8 cellular contexts compared by ENCODE assay signal in genomic region chr15:22978691-22979068, GRCh38. TPM values are rescaled to one million over a fixed set of nuclear protein-coding genes. Genes with fewer than 3 reads are reported as not detected.
DNase-seq lines count a peak whose midpoint lies in the region; ATAC-seq and TF ChIP-seq lines count a peak whose summit lies in the region.

No MANE protein-coding gene starts in this region.

- H3K4me3 ChIP-seq in CD4-positive, CD25-positive, alpha-beta regulatory T cell (ENCODE audit: low read depth, low read length): no peak overlapping the region
- H3K4me3 ChIP-seq in KMS-11 (IDR thresholded peaks at IDR 0.05; ENCODE audit: insufficient read depth, low read depth, low read length) (no peak overlapping the region), colonic mucosa (peak overlapping the region; percentile 85)

- H3K4me2 ChIP-seq in KMS-11: peak overlapping the region; percentile 64

- H3K27me3 Mint-ChIP-seq in CD4-positive, CD25-positive, alpha-beta regulatory T cell: peaks cover 31% of the 10 kb centered on the region
- H3K27me3 Mint-ChIP-seq in natural killer cell treated with Interleukin-12 subunit alpha and Interleukin-12 subunit beta and Interleukin-15 and Interleukin-18, amount 100 ng/mL, for 72 hours: peaks cover 10 to 17% of the 10 kb centered on the region in 2 donors

- peak overlapping the region; percentile 91 to 98 (median 94) for H3K4me3 Mint-ChIP-seq in CD4-positive, CD25-positive, alpha-beta regulatory T cell
- H3K4me3 Mint-ChIP-seq in natural killer cell treated with Interleukin-12 subunit alpha and Interleukin-12 subunit beta and Interleukin-15 and Interleukin-18, amount 100 ng/mL, for 72 hours: peak overlapping the region; percentile 87

- H3K9me3 ChIP-seq in CD4-positive, CD25-positive, alpha-beta regulatory T cell (ENCODE audit: control insufficient read depth in 2 of 2, low read length in 2 of 2): no peaks in the 10 kb centered on the region
- H3K9me3 ChIP-seq in colonic mucosa: no peaks in the 10 kb centered on the region

- H3K4me1 ChIP-seq in CD4-positive, CD25-positive, alpha-beta regulatory T cell (ENCODE audit: control insufficient read depth, insufficient read depth, low read length, poor library complexity, severe bottlenecking): peaks cover 18% of the 10 kb centered on the region
- peaks cover 22% of the 10 kb centered on the region for H3K4me1 ChIP-seq in KMS-11 (ENCODE audit: low read depth, poor library complexity, severe bottlenecking)
- peaks cover 5% of the 10 kb centered on the region for H3K4me1 ChIP-seq in colonic mucosa

- H3K9ac ChIP-seq in KMS-11 (no peak overlapping the region), colonic mucosa (ENCODE audit: low read depth in 2 of 2, low read length in 2 of 2) (peak overlapping the region in 1 of 2 donors; percentile 89)

- H4K20me1 ChIP-seq in KMS-11 (ENCODE audit: insufficient read depth): no peaks in the 10 kb centered on the region

- TF ChIP-seq CTCF in KMS-11 (conservative IDR thresholded peaks at IDR 0.05; ENCODE audit: low read depth, low read length) (no peak), colonic mucosa (IDR thresholded peaks at IDR 0.05) (no peak)

- peaks cover 50% of the 10 kb centered on the region; the same call in 1 of the 2 replicates for H3K79me2 ChIP-seq in KMS-11 (ENCODE audit: insufficient read depth, low read depth)

- H3K36me3 ChIP-seq in CD4-positive, CD25-positive, alpha-beta regulatory T cell (ENCODE audit: control insufficient read depth, insufficient read depth, low read length): no peaks in the 10 kb centered on the region
- H3K36me3 ChIP-seq in KMS-11 (ENCODE audit: insufficient read depth) (no peaks in the 10 kb centered on the region), colonic mucosa (no peaks in the 10 kb centered on the region)

- H3K27ac ChIP-seq in CD4-positive, CD25-positive, alpha-beta regulatory T cell (ENCODE audit: insufficient read depth, low read length, poor library complexity, severe bottlenecking): no peak overlapping the region
- H3K27ac ChIP-seq in KMS-11 (no peak overlapping the region), colonic mucosa (no peak overlapping the region)

- peaks cover 0 to 2% (median 0%) of the 10 kb centered on the region in 7 donors for H3K9me3 Mint-ChIP-seq in CD4-positive, CD25-positive, alpha-beta regulatory T cell
- H3K9me3 Mint-ChIP-seq in natural killer cell treated with Interleukin-12 subunit alpha and Interleukin-12 subunit beta and Interleukin-15 and Interleukin-18, amount 100 ng/mL, for 72 hours: no peaks in the 10 kb centered on the region

- H2AFZ ChIP-seq in KMS-11 (ENCODE audit: low read depth): no peak overlapping the region

- peaks cover 3% of the 10 kb centered on the region for H3K36me3 Mint-ChIP-seq in CD4-positive, CD25-positive, alpha-beta regulatory T cell
- H3K36me3 Mint-ChIP-seq in natural killer cell treated with Interleukin-12 subunit alpha and Interleukin-12 subunit beta and Interleukin-15 and Interleukin-18, amount 100 ng/mL, for 72 hours: no peaks in the 10 kb centered on the region

- ATAC-seq in CD4-positive, CD25-positive, alpha-beta regulatory T cell (ENCODE audit: low read depth in 2 of 2): no peak
- ATAC-seq in natural killer cell treated with Interleukin-12 subunit alpha and Interleukin-12 subunit beta and Interleukin-15 and Interleukin-18, amount 100 ng/mL, for 72 hours: no peak

- H3K27ac Mint-ChIP-seq in CD4-positive, CD25-positive, alpha-beta regulatory T cell: no peak overlapping the region
- no peak overlapping the region for H3K27ac Mint-ChIP-seq in natural killer cell treated with Interleukin-12 subunit alpha and Interleukin-12 subunit beta and Interleukin-15 and Interleukin-18, amount 100 ng/mL, for 72 hours

- peaks cover 9 to 18% (median 14%) of the 10 kb centered on the region in 4 donors for H3K4me1 Mint-ChIP-seq in CD4-positive, CD25-positive, alpha-beta regulatory T cell
- peaks cover 14 to 15% of the 10 kb centered on the region in 2 donors for H3K4me1 Mint-ChIP-seq in natural killer cell treated with Interleukin-12 subunit alpha and Interleukin-12 subunit beta and Interleukin-15 and Interleukin-18, amount 100 ng/mL, for 72 hours (ENCODE audit: low read depth in 2 of 2)

- no peak for DNase-seq in CD4-positive, CD25-positive, alpha-beta regulatory T cell
- DNase-seq in colonic mucosa (no peak), NCI-H345 treated with DMSO at 0.1 percent for 48 hours (lab: John Stamatoyannopoulos, UW; ENCODE audit: unreplicated experiment) (no peak), DMS153 (lab: John Stamatoyannopoulos, UW) (no peak), D341Med (ENCODE audit: low spot score) (no peak), NCI-H2171 (lab: John Stamatoyannopoulos, UW) (no peak)
- no peak for DNase-seq in natural killer cell treated with Interleukin-12 subunit alpha and Interleukin-12 subunit beta and Interleukin-15 and Interleukin-18, amount 100 ng/mL, for 72 hours (ENCODE audit: low spot score)

- peaks cover 3% of the 10 kb centered on the region for H3K27me3 ChIP-seq in CD4-positive, CD25-positive, alpha-beta regulatory T cell (ENCODE audit: control insufficient read depth, insufficient read depth, low read length)
- H3K27me3 ChIP-seq in KMS-11 (ENCODE audit: insufficient read depth, low read depth): no peaks in the 10 kb centered on the region
- H3K27me3 ChIP-seq in colonic mucosa: no peaks in the 10 kb centered on the region

- intact Hi-C loops in colonic mucosa (cut with DNase I): loop anchor here (5.0 kb wide), 1 partner anchor 36 kb away; no protein-coding TSS in a partner anchor

RNA-seq across cellular contexts. Expression of gene CYFIP1, which starts 1.5 kb away (rescaled TPM):
- 7.6 TPM for total RNA-seq in CD4-positive, CD25-positive, alpha-beta regulatory T cell
- polyA plus RNA-seq in CD4-positive, CD25-positive, alpha-beta regulatory T cell: 1 to 10 TPM; 1.1 to 3.1 (median 1.9) TPM
- total RNA-seq in colonic mucosa: 100 to 1,000 TPM; 119 to 165 TPM
- total RNA-seq in natural killer cell treated with Interleukin-12 subunit alpha and Interleukin-12 subunit beta and Interleukin-15 and Interleukin-18, amount 100 ng/mL, for 72 hours: 10 to 100 TPM; 10.8 to 19.8 TPM

Comparison
In these comparisons a context has a peak if more than half of its experiments do, and no peak if none do; other contexts are left out.
1. RNA of gene CYFIP1, which starts 1.5 kb away (total RNA-seq): 119 to 165 TPM in colonic mucosa; 10.8 to 19.8 TPM in natural killer cell treated with Interleukin-12 subunit alpha and Interleukin-12 subunit beta and Interleukin-15 and Interleukin-18, amount 100 ng/mL, for 72 hours and 7.6 TPM in CD4-positive, CD25-positive, alpha-beta regulatory T cell (single experiment); every median in the first group is over 4 times any median in the second.